ENCODE assay signal across 1 cellular context in the genomic region with DNA sequence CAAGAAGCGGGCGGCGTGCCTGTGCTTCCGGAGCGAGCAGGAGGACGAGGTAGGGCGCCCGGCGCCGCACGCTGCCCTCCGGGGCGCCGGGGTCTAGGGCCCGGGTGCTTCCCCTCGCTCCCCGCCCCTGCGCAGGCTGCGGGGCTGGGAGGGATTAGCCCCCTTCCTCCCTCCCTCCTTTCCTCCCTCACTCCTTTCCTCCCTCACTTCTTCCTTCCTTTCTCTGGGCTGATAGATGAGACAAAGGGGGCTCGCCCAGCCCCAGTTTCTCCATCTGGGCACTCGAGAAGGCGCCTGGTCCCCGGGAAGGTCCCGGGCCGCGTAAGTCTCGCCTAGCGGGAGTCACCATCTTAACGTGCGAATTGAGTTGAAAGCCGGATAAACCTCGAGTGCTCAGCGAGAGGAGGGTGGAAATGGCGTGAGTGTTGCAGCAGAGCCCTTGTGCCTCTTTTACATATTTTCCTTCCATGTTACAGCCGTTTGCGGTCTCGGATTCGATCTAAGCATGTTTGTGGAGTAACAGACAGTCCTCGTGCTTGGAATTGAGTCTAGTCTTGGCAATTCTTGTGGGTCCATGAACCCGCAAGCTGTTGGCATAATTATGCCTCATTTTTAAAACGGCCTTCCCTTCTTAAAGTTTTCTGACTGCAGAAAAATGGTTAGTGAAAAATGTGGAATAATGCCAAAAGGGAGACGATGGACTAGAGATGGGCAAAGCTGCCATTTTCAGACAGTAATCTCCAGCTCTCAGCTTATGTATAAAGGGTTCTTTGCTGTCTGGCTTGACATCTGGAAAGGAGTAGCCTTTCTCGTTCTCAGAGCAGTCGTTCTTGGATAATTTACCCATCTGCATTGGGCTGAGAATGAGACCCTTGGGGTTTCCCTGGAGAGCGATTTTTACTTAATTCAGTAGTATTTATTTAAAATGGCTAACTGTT.
TF ChIP-seq lines count a peak whose summit lies in the region.

No MANE protein-coding gene starts in this region.

TF ChIP-seq in K562, 482 proteins besides CTCF, POLR2A, EP300 and RAD21 (continued from another document and continues in another):
- TF ChIP-seq, protein P1, sequence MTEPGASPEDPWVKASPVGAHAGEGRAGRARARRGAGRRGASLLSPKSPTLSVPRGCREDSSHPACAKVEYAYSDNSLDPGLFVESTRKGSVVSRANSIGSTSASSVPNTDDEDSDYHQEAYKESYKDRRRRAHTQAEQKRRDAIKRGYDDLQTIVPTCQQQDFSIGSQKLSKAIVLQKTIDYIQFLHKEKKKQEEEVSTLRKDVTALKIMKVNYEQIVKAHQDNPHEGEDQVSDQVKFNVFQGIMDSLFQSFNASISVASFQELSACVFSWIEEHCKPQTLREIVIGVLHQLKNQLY (CRISPR knock-in tag; conservative IDR thresholded peaks at IDR 0.05), result no peak
- TF ChIP-seq, protein P2, sequence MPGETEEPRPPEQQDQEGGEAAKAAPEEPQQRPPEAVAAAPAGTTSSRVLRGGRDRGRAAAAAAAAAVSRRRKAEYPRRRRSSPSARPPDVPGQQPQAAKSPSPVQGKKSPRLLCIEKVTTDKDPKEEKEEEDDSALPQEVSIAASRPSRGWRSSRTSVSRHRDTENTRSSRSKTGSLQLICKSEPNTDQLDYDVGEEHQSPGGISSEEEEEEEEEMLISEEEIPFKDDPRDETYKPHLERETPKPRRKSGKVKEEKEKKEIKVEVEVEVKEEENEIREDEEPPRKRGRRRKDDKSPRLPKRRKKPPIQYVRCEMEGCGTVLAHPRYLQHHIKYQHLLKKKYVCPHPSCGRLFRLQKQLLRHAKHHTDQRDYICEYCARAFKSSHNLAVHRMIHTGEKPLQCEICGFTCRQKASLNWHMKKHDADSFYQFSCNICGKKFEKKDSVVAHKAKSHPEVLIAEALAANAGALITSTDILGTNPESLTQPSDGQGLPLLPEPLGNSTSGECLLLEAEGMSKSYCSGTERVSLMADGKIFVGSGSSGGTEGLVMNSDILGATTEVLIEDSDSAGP (CRISPR knock-in tag; IDR thresholded peaks at IDR 0.05), result no peak
- peak; percentile 40 for TF ChIP-seq TBP (optimal IDR thresholded peaks at IDR 0.05; ENCODE audit: low read depth, low read length)
- no peak for TF ChIP-seq MCM3 (IDR thresholded peaks at IDR 0.05)
- TF ChIP-seq MTA1 (IDR thresholded peaks at IDR 0.05; ENCODE audit: borderline replicate concordance), result no peak
- TF ChIP-seq, protein P3, sequence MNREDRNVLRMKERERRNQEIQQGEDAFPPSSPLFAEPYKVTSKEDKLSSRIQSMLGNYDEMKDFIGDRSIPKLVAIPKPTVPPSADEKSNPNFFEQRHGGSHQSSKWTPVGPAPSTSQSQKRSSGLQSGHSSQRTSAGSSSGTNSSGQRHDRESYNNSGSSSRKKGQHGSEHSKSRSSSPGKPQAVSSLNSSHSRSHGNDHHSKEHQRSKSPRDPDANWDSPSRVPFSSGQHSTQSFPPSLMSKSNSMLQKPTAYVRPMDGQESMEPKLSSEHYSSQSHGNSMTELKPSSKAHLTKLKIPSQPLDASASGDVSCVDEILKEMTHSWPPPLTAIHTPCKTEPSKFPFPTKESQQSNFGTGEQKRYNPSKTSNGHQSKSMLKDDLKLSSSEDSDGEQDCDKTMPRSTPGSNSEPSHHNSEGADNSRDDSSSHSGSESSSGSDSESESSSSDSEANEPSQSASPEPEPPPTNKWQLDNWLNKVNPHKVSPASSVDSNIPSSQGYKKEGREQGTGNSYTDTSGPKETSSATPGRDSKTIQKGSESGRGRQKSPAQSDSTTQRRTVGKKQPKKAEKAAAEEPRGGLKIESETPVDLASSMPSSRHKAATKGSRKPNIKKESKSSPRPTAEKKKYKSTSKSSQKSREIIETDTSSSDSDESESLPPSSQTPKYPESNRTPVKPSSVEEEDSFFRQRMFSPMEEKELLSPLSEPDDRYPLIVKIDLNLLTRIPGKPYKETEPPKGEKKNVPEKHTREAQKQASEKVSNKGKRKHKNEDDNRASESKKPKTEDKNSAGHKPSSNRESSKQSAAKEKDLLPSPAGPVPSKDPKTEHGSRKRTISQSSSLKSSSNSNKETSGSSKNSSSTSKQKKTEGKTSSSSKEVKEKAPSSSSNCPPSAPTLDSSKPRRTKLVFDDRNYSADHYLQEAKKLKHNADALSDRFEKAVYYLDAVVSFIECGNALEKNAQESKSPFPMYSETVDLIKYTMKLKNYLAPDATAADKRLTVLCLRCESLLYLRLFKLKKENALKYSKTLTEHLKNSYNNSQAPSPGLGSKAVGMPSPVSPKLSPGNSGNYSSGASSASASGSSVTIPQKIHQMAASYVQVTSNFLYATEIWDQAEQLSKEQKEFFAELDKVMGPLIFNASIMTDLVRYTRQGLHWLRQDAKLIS (CRISPR knock-in tag; IDR thresholded peaks at IDR 0.05), result peak; percentile 72
- no peak; the same call in 1 of the 2 replicates for TF ChIP-seq TEAD4 (IDR thresholded peaks at IDR 0.05; ENCODE audit: low read length)
- no peak for TF ChIP-seq TEAD4 (CRISPR knock-in tag; IDR thresholded peaks at IDR 0.05; ENCODE audit: borderline replicate concordance)
- TF ChIP-seq PTBP1 (IDR thresholded peaks at IDR 0.05; ENCODE audit: low read depth, low read length), result no peak
- TF ChIP-seq, protein P4, sequence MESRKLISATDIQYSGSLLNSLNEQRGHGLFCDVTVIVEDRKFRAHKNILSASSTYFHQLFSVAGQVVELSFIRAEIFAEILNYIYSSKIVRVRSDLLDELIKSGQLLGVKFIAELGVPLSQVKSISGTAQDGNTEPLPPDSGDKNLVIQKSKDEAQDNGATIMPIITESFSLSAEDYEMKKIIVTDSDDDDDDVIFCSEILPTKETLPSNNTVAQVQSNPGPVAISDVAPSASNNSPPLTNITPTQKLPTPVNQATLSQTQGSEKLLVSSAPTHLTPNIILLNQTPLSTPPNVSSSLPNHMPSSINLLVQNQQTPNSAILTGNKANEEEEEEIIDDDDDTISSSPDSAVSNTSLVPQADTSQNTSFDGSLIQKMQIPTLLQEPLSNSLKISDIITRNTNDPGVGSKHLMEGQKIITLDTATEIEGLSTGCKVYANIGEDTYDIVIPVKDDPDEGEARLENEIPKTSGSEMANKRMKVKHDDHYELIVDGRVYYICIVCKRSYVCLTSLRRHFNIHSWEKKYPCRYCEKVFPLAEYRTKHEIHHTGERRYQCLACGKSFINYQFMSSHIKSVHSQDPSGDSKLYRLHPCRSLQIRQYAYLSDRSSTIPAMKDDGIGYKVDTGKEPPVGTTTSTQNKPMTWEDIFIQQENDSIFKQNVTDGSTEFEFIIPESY (CRISPR knock-in tag; IDR thresholded peaks at IDR 0.05), result 0 out of 2 replicates have a peak, but pooled peaks have one; percentile 17
- peak; percentile 64 for TF ChIP-seq PCBP1 (IDR thresholded peaks at IDR 0.05; ENCODE audit: low read depth, low read length, poor library complexity, severe bottlenecking)
- TF ChIP-seq ZNF212 (CRISPR knock-in tag; IDR thresholded peaks at IDR 0.05), result no peak
- TF ChIP-seq, protein P5, sequence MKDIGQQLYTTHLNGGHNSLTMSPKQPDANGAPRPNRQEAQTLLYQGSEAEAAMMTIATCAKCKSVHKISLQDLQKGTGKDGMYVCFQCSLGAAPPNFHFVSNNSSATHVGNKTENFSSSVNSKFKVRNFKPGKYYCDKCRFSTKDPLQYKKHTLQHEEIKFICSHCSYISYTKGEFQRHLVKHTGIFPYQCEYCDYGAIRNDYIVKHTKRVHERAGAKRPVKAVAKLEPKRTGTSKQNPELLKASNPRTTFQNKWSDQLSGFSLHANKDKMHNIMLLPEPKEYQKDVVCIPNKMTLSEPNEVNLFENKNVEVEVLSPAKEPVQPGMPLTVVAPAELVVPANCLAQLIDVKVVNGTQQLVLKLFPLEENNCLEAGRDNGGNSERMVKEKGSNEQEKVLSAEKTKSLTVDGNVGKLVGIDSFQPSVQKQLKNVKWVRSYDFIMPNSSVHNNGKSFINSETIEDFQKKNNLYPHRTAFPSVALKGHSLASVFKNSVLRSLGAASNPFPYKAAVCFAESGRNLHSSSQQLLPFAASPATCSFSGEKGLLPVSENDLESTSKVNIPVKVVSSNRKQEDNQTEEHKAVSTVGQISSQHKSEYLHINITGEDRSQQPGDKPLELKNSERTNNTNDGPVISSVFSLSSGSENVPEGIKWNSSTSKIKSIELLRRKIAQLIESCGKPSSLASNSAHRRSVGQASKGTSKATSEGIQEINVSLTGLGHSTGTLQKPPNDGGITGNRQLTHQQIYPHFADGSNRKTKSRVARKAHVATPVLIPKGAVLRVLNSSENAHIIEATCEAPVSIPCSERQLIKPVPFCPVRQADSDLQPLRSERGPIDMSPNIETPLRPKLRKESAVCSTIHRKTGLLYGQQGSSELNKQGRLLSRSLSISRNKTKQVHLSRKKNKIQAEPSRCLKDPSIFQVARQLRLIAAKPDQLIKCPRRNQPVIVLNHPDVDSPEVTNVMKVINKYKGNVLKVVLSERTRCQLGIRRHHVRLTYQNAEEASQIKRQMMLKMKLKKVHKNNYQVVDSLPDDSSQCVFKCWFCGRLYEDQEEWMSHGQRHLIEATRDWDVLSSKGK (CRISPR knock-in tag; IDR thresholded peaks at IDR 0.05), result no peak
- 0 out of 2 replicates have a peak, but pooled peaks have one; percentile 14 for TF ChIP-seq ZBTB17 (CRISPR knock-in tag; IDR thresholded peaks at IDR 0.05)
- no peak for TF ChIP-seq PCBP2 (IDR thresholded peaks at IDR 0.05; ENCODE audit: low read depth, low read length, poor library complexity, severe bottlenecking)
- no peak for TF ChIP-seq PTRF (tag; IDR thresholded peaks at IDR 0.05)
- TF ChIP-seq GATA2 (CRISPR knock-in tag; IDR thresholded peaks at IDR 0.05), result no peak
- TF ChIP-seq GABPB1 (CRISPR knock-in tag; IDR thresholded peaks at IDR 0.05), result peak; percentile 55; the same call in 1 of the 2 replicates
- TF ChIP-seq, protein P6, sequence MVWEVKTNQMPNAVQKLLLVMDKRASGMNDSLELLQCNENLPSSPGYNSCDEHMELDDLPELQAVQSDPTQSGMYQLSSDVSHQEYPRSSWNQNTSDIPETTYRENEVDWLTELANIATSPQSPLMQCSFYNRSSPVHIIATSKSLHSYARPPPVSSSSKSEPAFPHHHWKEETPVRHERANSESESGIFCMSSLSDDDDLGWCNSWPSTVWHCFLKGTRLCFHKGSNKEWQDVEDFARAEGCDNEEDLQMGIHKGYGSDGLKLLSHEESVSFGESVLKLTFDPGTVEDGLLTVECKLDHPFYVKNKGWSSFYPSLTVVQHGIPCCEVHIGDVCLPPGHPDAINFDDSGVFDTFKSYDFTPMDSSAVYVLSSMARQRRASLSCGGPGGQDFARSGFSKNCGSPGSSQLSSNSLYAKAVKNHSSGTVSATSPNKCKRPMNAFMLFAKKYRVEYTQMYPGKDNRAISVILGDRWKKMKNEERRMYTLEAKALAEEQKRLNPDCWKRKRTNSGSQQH (CRISPR knock-in tag; IDR thresholded peaks at IDR 0.05), result no peak
- 0 out of 2 replicates have a peak, but pooled peaks have one; percentile 81 for TF ChIP-seq FOXK1 (CRISPR knock-in tag; IDR thresholded peaks at IDR 0.05; ENCODE audit: borderline replicate concordance)
- no peak for TF ChIP-seq CREBBP (IDR thresholded peaks at IDR 0.05; ENCODE audit: low read depth, low read length)
- TF ChIP-seq NELFE (IDR thresholded peaks at IDR 0.05; ENCODE audit: insufficient read depth, insufficient read length), result no peak
- no peak for TF ChIP-seq TRIM28 (IDR thresholded peaks at IDR 0.05)
- no peak for TF ChIP-seq ZNF23 (CRISPR knock-in tag; IDR thresholded peaks at IDR 0.05)
- 0 out of 2 replicates have a peak, but pooled peaks have one; percentile 19 for TF ChIP-seq EP400 (IDR thresholded peaks at IDR 0.05)
- TF ChIP-seq KAT7 (CRISPR knock-in tag; IDR thresholded peaks at IDR 0.05; ENCODE audit: borderline replicate concordance), result peak; percentile 56; the same call in 1 of the 2 replicates
- TF ChIP-seq NFIC (IDR thresholded peaks at IDR 0.05), result peak; percentile 50; the same call in 1 of the 2 replicates
- 0 out of 2 replicates have a peak, but pooled peaks have one; percentile 19 for TF ChIP-seq MECOM (CRISPR knock-in tag; IDR thresholded peaks at IDR 0.05)
- no peak for TF ChIP-seq NFE2 (IDR thresholded peaks at IDR 0.05; ENCODE audit: low read depth)
- peak; percentile 28 for TF ChIP-seq HNRNPLL (IDR thresholded peaks at IDR 0.05; ENCODE audit: low read depth, low read length, poor library complexity, severe bottlenecking)
- TF ChIP-seq, protein P7, sequence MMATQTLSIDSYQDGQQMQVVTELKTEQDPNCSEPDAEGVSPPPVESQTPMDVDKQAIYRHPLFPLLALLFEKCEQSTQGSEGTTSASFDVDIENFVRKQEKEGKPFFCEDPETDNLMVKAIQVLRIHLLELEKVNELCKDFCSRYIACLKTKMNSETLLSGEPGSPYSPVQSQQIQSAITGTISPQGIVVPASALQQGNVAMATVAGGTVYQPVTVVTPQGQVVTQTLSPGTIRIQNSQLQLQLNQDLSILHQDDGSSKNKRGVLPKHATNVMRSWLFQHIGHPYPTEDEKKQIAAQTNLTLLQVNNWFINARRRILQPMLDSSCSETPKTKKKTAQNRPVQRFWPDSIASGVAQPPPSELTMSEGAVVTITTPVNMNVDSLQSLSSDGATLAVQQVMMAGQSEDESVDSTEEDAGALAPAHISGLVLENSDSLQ (IDR thresholded peaks at IDR 0.05), result no peak
- TF ChIP-seq CBX3 (IDR thresholded peaks at IDR 0.05; ENCODE audit: borderline replicate concordance in 1 of 2, low read length in 2 of 2), result no peak
- TF ChIP-seq SMAD2 (IDR thresholded peaks at IDR 0.05; ENCODE audit: low read depth, low read length), result no peak
- TF ChIP-seq EZH2 (IDR thresholded peaks at IDR 0.05; ENCODE audit: borderline replicate concordance, low read depth, low read length), result no peak
- TF ChIP-seq, protein P8, sequence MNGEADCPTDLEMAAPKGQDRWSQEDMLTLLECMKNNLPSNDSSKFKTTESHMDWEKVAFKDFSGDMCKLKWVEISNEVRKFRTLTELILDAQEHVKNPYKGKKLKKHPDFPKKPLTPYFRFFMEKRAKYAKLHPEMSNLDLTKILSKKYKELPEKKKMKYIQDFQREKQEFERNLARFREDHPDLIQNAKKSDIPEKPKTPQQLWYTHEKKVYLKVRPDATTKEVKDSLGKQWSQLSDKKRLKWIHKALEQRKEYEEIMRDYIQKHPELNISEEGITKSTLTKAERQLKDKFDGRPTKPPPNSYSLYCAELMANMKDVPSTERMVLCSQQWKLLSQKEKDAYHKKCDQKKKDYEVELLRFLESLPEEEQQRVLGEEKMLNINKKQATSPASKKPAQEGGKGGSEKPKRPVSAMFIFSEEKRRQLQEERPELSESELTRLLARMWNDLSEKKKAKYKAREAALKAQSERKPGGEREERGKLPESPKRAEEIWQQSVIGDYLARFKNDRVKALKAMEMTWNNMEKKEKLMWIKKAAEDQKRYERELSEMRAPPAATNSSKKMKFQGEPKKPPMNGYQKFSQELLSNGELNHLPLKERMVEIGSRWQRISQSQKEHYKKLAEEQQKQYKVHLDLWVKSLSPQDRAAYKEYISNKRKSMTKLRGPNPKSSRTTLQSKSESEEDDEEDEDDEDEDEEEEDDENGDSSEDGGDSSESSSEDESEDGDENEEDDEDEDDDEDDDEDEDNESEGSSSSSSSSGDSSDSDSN (IDR thresholded peaks at IDR 0.05; ENCODE audit: borderline replicate concordance in 1 of 2, low read depth in 2 of 2, low read length in 2 of 2), result peak; percentile 61 to 74; a peak in 1 of 4 replicates
- TF ChIP-seq ELF1 (tag; IDR thresholded peaks at IDR 0.05), result no peak
- TF ChIP-seq, protein P9, sequence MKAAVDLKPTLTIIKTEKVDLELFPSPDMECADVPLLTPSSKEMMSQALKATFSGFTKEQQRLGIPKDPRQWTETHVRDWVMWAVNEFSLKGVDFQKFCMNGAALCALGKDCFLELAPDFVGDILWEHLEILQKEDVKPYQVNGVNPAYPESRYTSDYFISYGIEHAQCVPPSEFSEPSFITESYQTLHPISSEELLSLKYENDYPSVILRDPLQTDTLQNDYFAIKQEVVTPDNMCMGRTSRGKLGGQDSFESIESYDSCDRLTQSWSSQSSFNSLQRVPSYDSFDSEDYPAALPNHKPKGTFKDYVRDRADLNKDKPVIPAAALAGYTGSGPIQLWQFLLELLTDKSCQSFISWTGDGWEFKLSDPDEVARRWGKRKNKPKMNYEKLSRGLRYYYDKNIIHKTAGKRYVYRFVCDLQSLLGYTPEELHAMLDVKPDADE (conservative IDR thresholded peaks at IDR 0.05; ENCODE audit: control insufficient read depth, low read depth, low read length), result no peak
- TF ChIP-seq RBBP5 (IDR thresholded peaks at IDR 0.05; ENCODE audit: borderline replicate concordance, insufficient read depth, low read length, poor library complexity, severe bottlenecking), result peak; percentile 73
